In the genomic region with DNA sequence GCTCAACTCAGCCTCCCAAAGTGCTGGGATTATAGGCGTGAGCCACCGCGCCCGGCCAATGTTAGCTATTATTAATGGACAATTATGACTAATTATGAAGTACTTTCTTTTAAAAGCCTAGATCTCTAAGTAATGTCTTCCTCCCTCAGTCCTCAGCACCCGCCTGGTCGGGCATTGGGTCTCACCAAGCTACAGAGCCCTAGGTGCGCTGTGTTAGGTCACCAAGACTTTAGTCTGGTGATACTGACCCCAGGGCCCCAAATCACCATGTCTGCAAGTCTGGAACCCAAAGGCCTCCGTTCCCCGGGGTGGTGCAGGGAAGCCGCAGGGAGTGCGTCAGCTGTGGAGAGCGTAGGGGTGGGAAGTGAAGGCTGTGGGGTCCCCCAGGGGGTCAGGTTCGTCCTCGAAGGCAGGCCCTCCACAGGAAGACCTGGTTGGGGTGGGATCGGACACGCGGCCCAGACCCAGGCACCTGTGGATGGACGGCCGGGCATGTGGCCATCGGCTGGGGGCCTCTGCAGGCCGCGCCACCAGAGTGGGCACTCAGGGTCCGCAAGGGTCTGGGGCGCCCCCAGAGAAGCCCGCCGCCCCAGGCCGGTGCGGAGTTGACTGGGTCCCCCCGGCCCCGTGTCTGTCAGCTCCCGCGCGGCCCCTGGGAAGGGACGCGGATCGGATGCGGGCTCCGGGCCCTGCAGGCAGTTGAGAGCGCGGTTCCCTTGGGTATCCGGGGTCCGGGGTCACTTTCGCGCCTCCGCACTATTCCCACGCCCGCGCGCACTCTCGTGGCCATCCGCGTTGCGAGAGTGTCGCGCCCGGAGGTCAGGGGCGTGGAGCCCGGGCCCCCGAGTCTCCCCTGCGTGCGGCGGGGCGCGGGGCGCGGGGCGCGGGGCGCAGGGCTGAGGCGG, we compare ENCODE assay signal across 8 cellular contexts. TPM values are rescaled to one million over a fixed set of nuclear protein-coding genes. Genes with fewer than 3 reads are reported as not detected.
DNase-seq lines count a peak whose midpoint lies in the region; ATAC-seq and TF ChIP-seq lines count a peak whose summit lies in the region.

No MANE protein-coding gene starts in this region.

- DNase-seq in GM23338 (ENCODE audit: low spot score) (peak; percentile 50), activated B cell treated with CpG ODN at 0.5 μM for 24 hours (no peak), left cardiac atrium (peak; percentile 40), skeletal muscle cell (ENCODE audit: low read depth) (no peak), medulla oblongata (ENCODE audit: extremely low spot score) (no peak), NCI-H128 (lab: John Stamatoyannopoulos, UW; ENCODE audit: unreplicated experiment) (no peak), hypothalamus (lab: John Stamatoyannopoulos, UW) (no peak)

- H3K4me3 Mint-ChIP-seq in GM23338 (peak overlapping the region; percentile 77), activated B cell treated with CpG ODN at 0.5 μM for 24 hours (peak overlapping the region; percentile 80)

- CTCF ChIA-PET in activated B cell treated with CpG ODN at 0.5 μM for 24 hours (lab: Charles Lee), result interaction anchor here (2.1 kb wide), 1 partner anchor 10 kb away, joined by 7 read pairs; no protein-coding TSS in a partner anchor

- H3K9me2 ChIP-seq in GM23338 (ENCODE audit: insufficient read depth), result no peaks in the 10 kb centered on the region

- intact Hi-C loops in activated B cell treated with CpG ODN at 0.5 μM for 24 hours (cut with micrococcal nuclease) (loop anchor here (10.0 kb wide), 2 partner anchors 743 to 1217 kb away; a partner anchor contains a TSS), left cardiac atrium (cut with DNase I) (loop anchor here in 1 of 2 donors (10.0 kb wide), 1 partner anchor 53 kb away; no protein-coding TSS in a partner anchor)

- H3K4me1 ChIP-seq in GM23338 (ENCODE audit: insufficient read depth), result peaks cover 8% of the 10 kb centered on the region; the same call in 1 of the 2 replicates

- no peaks in the 10 kb centered on the region for H3K36me3 ChIP-seq in GM23338 (ENCODE audit: insufficient read depth)

- TF ChIP-seq CTCF in GM23338 (conservative IDR thresholded peaks at IDR 0.05; ENCODE audit: low read depth in 2 of 2) (no peak), activated B cell treated with CpG ODN at 0.5 μM for 24 hours (IDR thresholded peaks at IDR 0.05) (no peak)

- H3K4me3 ChIP-seq in GM23338, result peak overlapping the region; percentile 86
- H3K4me3 ChIP-seq in skeletal muscle cell (ENCODE audit: low read depth, low read length), result peak overlapping the region; percentile 89

- peak; percentile 29 for ATAC-seq in GM23338
- ATAC-seq in activated B cell treated with CpG ODN at 0.5 μM for 24 hours (ENCODE audit: low read depth), result no peak
- peak; percentile 2 to 4 for ATAC-seq in left cardiac atrium
- no peak for ATAC-seq in HG02623 (IDR thresholded peaks at IDR 0.05; ENCODE audit: unreplicated experiment)

- peak overlapping the region; percentile 92 for H3K4me2 ChIP-seq in GM23338

- peaks cover 15% of the 10 kb centered on the region for H3K27me3 ChIP-seq in GM23338 (ENCODE audit: insufficient read depth)

- peaks cover 11% of the 10 kb centered on the region for H3K27me3 Mint-ChIP-seq in GM23338 (ENCODE audit: insufficient read depth, low read depth, poor library complexity)
- H3K27me3 Mint-ChIP-seq in activated B cell treated with CpG ODN at 0.5 μM for 24 hours, result peaks cover 2% of the 10 kb centered on the region

- no peaks in the 10 kb centered on the region; the same call in 2 of the 3 replicates for H3K36me3 Mint-ChIP-seq in GM23338 (ENCODE audit: low read depth)
- H3K36me3 Mint-ChIP-seq in activated B cell treated with CpG ODN at 0.5 μM for 24 hours (ENCODE audit: low read depth), result peaks cover 2% of the 10 kb centered on the region

- H3K27ac ChIP-seq in GM23338 (ENCODE audit: low read depth), result no peak overlapping the region

- peaks cover 32% of the 10 kb centered on the region for H3K79me2 ChIP-seq in GM23338 (replicated peaks; ENCODE audit: insufficient read depth)

- H3K4me1 Mint-ChIP-seq in GM23338 (peaks cover 15% of the 10 kb centered on the region), activated B cell treated with CpG ODN at 0.5 μM for 24 hours (peaks cover 52% of the 10 kb centered on the region)

- H3K27ac Mint-ChIP-seq in GM23338 (no peak overlapping the region), activated B cell treated with CpG ODN at 0.5 μM for 24 hours (peak overlapping the region; percentile 71)

- H2AFZ ChIP-seq in GM23338, result peak overlapping the region; percentile 92

- H4K20me1 ChIP-seq in GM23338 (replicated peaks; ENCODE audit: insufficient read depth), result peaks cover 19% of the 10 kb centered on the region

- POLR2A ChIA-PET in activated B cell treated with CpG ODN at 0.5 μM for 24 hours (lab: Charles Lee), result interaction anchor here (0.8 to 2.5 kb wide), 3 partner anchors 10 to 71 kb away, joined by 3 to 14 read pairs (median 3); a partner anchor contains a TSS

- H3K9me3 Mint-ChIP-seq in GM23338 (peaks cover 3% of the 10 kb centered on the region; the same call in 1 of the 3 replicates), activated B cell treated with CpG ODN at 0.5 μM for 24 hours (no peaks in the 10 kb centered on the region)

- no peaks in the 10 kb centered on the region for H3F3A ChIP-seq in GM23338 (replicated peaks; ENCODE audit: low read depth)

TF ChIP-seq in GM23338, 12 proteins besides CTCF, POLR2A, EP300 and RAD21 (continues in another document):
- TF ChIP-seq POLR2AphosphoS5 (IDR thresholded peaks at IDR 0.05; ENCODE audit: low read depth), result no peak
- no peak for TF ChIP-seq NANOG (IDR thresholded peaks at IDR 0.05; ENCODE audit: borderline replicate concordance)
- TF ChIP-seq EZH2 (IDR thresholded peaks at IDR 0.05; ENCODE audit: low read depth, unreplicated experiment), result no peak
- TF ChIP-seq, protein P1, sequence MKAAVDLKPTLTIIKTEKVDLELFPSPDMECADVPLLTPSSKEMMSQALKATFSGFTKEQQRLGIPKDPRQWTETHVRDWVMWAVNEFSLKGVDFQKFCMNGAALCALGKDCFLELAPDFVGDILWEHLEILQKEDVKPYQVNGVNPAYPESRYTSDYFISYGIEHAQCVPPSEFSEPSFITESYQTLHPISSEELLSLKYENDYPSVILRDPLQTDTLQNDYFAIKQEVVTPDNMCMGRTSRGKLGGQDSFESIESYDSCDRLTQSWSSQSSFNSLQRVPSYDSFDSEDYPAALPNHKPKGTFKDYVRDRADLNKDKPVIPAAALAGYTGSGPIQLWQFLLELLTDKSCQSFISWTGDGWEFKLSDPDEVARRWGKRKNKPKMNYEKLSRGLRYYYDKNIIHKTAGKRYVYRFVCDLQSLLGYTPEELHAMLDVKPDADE (IDR thresholded peaks at IDR 0.05), result no peak
- no peak for TF ChIP-seq EZH2phosphoT487 (IDR thresholded peaks at IDR 0.05; ENCODE audit: unreplicated experiment)
- TF ChIP-seq STAT1 (IDR thresholded peaks at IDR 0.05; ENCODE audit: unreplicated experiment), result no peak
- no peak for TF ChIP-seq CREB1 (CRISPR knock-in tag; IDR thresholded peaks at IDR 0.05; ENCODE audit: low read depth)
- TF ChIP-seq JUNB (IDR thresholded peaks at IDR 0.05; ENCODE audit: unreplicated experiment), result no peak

RNA-seq across cellular contexts. Expression of a gene that starts 0.7 kb away (rescaled TPM):
- total RNA-seq in GM23338 (2014; rRNA removed; shearing (Covaris generic)), result 56.7 and 66.3 TPM in 2 replicates
- polyA plus RNA-seq in GM23338 (2016; fragmentation: Nextera tagmentation; extraction: Ambion mirVana), result 48.6 and 53.2 TPM in 2 replicates
- total RNA-seq in activated B cell treated with CpG ODN at 0.5 μM for 24 hours, result 45.2 and 54.2 TPM in 2 replicates
- 100 to 1,000 TPM; 101 to 120 TPM for total RNA-seq in left cardiac atrium

RNA-seq across cellular contexts. Expression of a gene that starts 57.9 kb away (rescaled TPM):
- total RNA-seq in GM23338 (2014; rRNA removed; shearing (Covaris generic)), result 10.0 and 10.1 TPM in 2 replicates
- 142 and 147 TPM in 2 replicates for polyA plus RNA-seq in GM23338 (2016; fragmentation: Nextera tagmentation; extraction: Ambion mirVana)
- total RNA-seq in activated B cell treated with CpG ODN at 0.5 μM for 24 hours (16.0 and 17.1 TPM in 2 replicates), left cardiac atrium (10 to 100 TPM; 33.0 to 40.2 TPM)

RNA-seq across cellular contexts. Expression of a gene that starts 58.9 kb away (rescaled TPM):
- total RNA-seq in GM23338 (2014; rRNA removed; shearing (Covaris generic)), result 91.7 and 95.7 TPM in 2 replicates
- polyA plus RNA-seq in GM23338 (2016; fragmentation: Nextera tagmentation; extraction: Ambion mirVana), result 54.0 and 54.8 TPM in 2 replicates
- total RNA-seq in activated B cell treated with CpG ODN at 0.5 μM for 24 hours, result 29.6 and 32.0 TPM in 2 replicates
- 10 to 100 TPM; 11.0 to 14.2 TPM for total RNA-seq in left cardiac atrium

RNA-seq across cellular contexts. Expression of a gene that starts 58.9 kb away (rescaled TPM):
- 2.0 and 2.3 TPM in 2 replicates for total RNA-seq in GM23338 (2014; rRNA removed; shearing (Covaris generic))
- 0.78 and 0.82 TPM in 2 replicates for polyA plus RNA-seq in GM23338 (2016; fragmentation: Nextera tagmentation; extraction: Ambion mirVana)
- total RNA-seq in activated B cell treated with CpG ODN at 0.5 μM for 24 hours (0.58 and 0.61 TPM in 2 replicates), left cardiac atrium (under 1 TPM in 1 of 2 donors, not detected in 1; 0.68 TPM)

Comparison
In these comparisons a context has a peak if more than half of its experiments do, and no peak if none do; other contexts are left out.
1. ATAC-seq: peak in GM23338 (single experiment) and left cardiac atrium (2 of 2); none in activated B cell treated with CpG ODN at 0.5 μM for 24 hours (single experiment) and HG02623 (single experiment).
2. DNase-seq: peak in GM23338 (single experiment) and left cardiac atrium (single experiment); none in activated B cell treated with CpG ODN at 0.5 μM for 24 hours (single experiment), skeletal muscle cell (single experiment), medulla oblongata (single experiment), NCI-H128 (single experiment) and hypothalamus (0 of 51).